In the genomic region with DNA sequence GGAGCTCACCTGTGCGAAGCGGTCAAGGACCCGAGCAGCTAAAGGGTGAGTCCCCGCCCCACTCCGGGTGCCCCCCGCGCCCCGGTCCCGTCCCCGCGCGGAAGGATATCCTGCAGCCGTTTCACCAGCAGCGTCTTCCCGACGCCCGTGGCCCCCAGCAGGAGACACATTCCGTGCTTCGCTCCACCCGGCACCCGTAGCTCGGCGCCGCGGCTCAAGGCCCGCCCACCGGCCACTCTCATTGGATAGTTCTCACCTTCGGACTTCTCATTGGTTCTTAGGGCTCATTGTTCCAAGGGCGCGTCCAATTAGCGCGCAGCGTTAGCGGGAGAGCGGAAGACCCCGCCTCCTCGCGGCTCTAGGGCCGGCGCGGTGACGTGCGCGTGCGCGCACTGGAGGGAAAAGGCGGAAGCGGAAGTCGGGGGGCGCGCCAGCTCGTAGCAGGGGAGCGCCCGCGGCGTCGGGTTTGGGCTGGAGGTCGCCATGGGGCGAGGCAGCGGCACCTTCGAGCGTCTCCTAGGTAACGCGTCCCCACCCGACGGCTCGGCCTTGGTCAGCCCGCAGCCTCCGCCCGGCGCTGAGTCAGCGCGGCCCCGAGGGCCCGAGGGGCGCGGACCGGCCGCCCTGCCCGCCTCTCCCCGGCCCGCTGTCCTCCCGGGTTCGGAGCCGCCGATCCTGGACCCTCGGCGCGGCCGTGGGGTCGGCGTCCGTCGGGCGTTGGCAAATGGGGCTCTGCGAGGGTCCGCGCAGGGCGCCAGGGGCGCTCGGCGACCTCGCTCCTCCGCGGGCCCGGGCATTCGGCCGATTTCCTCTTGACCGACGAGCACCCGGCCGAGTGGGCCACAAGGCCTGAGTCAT, we compare ENCODE assay signal across 8 cellular contexts. TPM values are rescaled to one million over a fixed set of nuclear protein-coding genes. Genes with fewer than 3 reads are reported as not detected.
DNase-seq lines count a peak whose midpoint lies in the region; ATAC-seq, FAIRE-seq and TF ChIP-seq lines count a peak whose summit lies in the region.

A gene with protein sequence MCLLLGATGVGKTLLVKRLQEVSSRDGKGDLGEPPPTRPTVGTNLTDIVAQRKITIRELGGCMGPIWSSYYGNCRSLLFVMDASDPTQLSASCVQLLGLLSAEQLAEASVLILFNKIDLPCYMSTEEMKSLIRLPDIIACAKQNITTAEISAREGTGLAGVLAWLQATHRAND (minus strand): TSS at position 214 of the 858 bp plus-strand sequence. CDS start 44 bp downstream, at position 170.
A gene with protein sequence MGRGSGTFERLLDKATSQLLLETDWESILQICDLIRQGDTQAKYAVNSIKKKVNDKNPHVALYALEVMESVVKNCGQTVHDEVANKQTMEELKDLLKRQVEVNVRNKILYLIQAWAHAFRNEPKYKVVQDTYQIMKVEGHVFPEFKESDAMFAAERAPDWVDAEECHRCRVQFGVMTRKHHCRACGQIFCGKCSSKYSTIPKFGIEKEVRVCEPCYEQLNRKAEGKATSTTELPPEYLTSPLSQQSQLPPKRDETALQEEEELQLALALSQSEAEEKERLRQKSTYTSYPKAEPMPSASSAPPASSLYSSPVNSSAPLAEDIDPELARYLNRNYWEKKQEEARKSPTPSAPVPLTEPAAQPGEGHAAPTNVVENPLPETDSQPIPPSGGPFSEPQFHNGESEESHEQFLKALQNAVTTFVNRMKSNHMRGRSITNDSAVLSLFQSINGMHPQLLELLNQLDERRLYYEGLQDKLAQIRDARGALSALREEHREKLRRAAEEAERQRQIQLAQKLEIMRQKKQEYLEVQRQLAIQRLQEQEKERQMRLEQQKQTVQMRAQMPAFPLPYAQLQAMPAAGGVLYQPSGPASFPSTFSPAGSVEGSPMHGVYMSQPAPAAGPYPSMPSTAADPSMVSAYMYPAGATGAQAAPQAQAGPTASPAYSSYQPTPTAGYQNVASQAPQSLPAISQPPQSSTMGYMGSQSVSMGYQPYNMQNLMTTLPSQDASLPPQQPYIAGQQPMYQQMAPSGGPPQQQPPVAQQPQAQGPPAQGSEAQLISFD (plus strand): TSS at position 428 of the 858 bp plus-strand sequence. CDS start 56 bp downstream, at position 484.

- H3K9me3 Mint-ChIP-seq in activated CD4-positive, alpha-beta T cell treated with anti-CD3 and anti-CD28 coated beads for 36 hours (ENCODE audit: low read depth): no peaks in the 10 kb centered on the region

- CTCF ChIA-PET in activated CD4-positive, alpha-beta T cell treated with anti-CD3 and anti-CD28 coated beads for 36 hours (lab: Charles Lee): interaction anchor here (1.0 to 1.5 kb wide), 4 partner anchors 10 to 25 kb away, joined by 3 to 5 read pairs (median 4); partner anchors contain the start of gene MRPL12

- peaks cover 11 to 23% of the 10 kb centered on the region in 2 donors for H3K4me1 ChIP-seq in kidney (ENCODE audit: control insufficient read depth in 1 of 2, insufficient read depth in 1 of 2, low read depth in 1 of 2, low read length in 2 of 2)

- peak; percentile 91 for FAIRE-seq in kidney (lab: Jason Lieb, UNC)

- TF ChIP-seq CTCF in choroid plexus epithelial cell (conservative IDR thresholded peaks at IDR 0.05; ENCODE audit: low read depth, low read length): no peak
- TF ChIP-seq CTCF in kidney (IDR thresholded peaks at IDR 0.05; ENCODE audit: borderline replicate concordance, extremely low read depth, insufficient read depth): no peak

- peaks cover 47% of the 10 kb centered on the region for H3K36me3 Mint-ChIP-seq in activated CD4-positive, alpha-beta T cell treated with anti-CD3 and anti-CD28 coated beads for 36 hours (ENCODE audit: low read depth)

- DNase-seq in Ammon's horn (ENCODE audit: low spot score): peak; percentile 97
- DNase-seq in GM19238 (ENCODE audit: insufficient read length, low spot score): peak; percentile 100
- DNase-seq in NCI-H524 (lab: John Stamatoyannopoulos, UW): peak; percentile 100
- DNase-seq in activated CD4-positive, alpha-beta T cell treated with anti-CD3 and anti-CD28 coated beads for 36 hours: peak; percentile 98
- peak; percentile 99 for DNase-seq in choroid plexus epithelial cell (ENCODE audit: low read depth)
- peak; percentile 99 for DNase-seq in kidney
- DNase-seq in stimulated activated CD4-positive, alpha-beta T cell treated with anti-CD3 and anti-CD28 coated beads, Interleukin-15, amount 100 ng/mL, for 24 hours: peak; percentile 98

- peak within 1 kb of the TSS; percentile 87 for H3K4me3 Mint-ChIP-seq in activated CD4-positive, alpha-beta T cell treated with anti-CD3 and anti-CD28 coated beads for 36 hours

- peak within 1 kb of the TSS; percentile 80 to 91 for H3K9ac ChIP-seq in kidney (ENCODE audit: low read length in 2 of 2)

- no peaks in the 10 kb centered on the region for H3K9me3 ChIP-seq in kidney (ENCODE audit: control insufficient read depth in 1 of 2, low read length in 2 of 2)

- H3K27me3 Mint-ChIP-seq in activated CD4-positive, alpha-beta T cell treated with anti-CD3 and anti-CD28 coated beads for 36 hours: no peaks in the 10 kb centered on the region

- POLR2A ChIA-PET in activated CD4-positive, alpha-beta T cell treated with anti-CD3 and anti-CD28 coated beads for 36 hours (lab: Charles Lee): interaction anchor here (0.6 to 4.0 kb wide), 5 partner anchors 8 to 48 kb away, joined by 3 to 24 read pairs (median 3); partner anchors contain the start of genes CCDC137, MRPL12 and OXLD1

- peaks cover 31% of the 10 kb centered on the region for H3K4me1 Mint-ChIP-seq in activated CD4-positive, alpha-beta T cell treated with anti-CD3 and anti-CD28 coated beads for 36 hours

- peak; percentile 92 for ATAC-seq in HG03442 (IDR thresholded peaks at IDR 0.05; ENCODE audit: unreplicated experiment)
- peak; percentile 98 for ATAC-seq in activated CD4-positive, alpha-beta T cell treated with anti-CD3 and anti-CD28 coated beads for 36 hours

- peak within 1 kb of the TSS; percentile 77 to 78 for H3K27ac ChIP-seq in kidney (ENCODE audit: low read depth in 2 of 2, low read length in 2 of 2)

- peaks cover 13 to 20% of the 10 kb centered on the region in 2 donors for H3K36me3 ChIP-seq in kidney (ENCODE audit: control insufficient read depth in 1 of 2, insufficient read depth in 2 of 2, low read length in 2 of 2)

- H3K4me3 ChIP-seq in choroid plexus epithelial cell (ENCODE audit: low read depth, low read length) (peak within 1 kb of the TSS; percentile 76), kidney (ENCODE audit: low read length in 2 of 2) (peak within 1 kb of the TSS; percentile 88 to 95)

- intact Hi-C loops in activated CD4-positive, alpha-beta T cell treated with anti-CD3 and anti-CD28 coated beads for 36 hours (cut with DNase I, micrococcal nuclease): loop anchor here (1.0 to 5.0 kb wide), 12 partner anchors 15 to 445 kb away; partner anchors contain the start of genes MRPL12 (in 2 of the 2), ACTG1 (in 1 of the 2), ASPSCR1 (in 1 of the 2) and CCDC137 (in 1 of the 2)
- intact Hi-C loops in kidney (cut with DNase I): no loop called here

- peak within 1 kb of the TSS; percentile 83 for H3K27ac Mint-ChIP-seq in activated CD4-positive, alpha-beta T cell treated with anti-CD3 and anti-CD28 coated beads for 36 hours

RNA-seq across cellular contexts. Expression of the first gene that starts in this region (rescaled TPM):
- 10 to 100 TPM; 39.0 to 39.1 TPM for total RNA-seq in activated CD4-positive, alpha-beta T cell treated with anti-CD3 and anti-CD28 coated beads for 36 hours
- total RNA-seq in kidney: 34.7 TPM
- polyA plus RNA-seq in kidney (ENCODE audit: insufficient read depth, low read depth, low replicate concordance): 76.1 TPM

RNA-seq across cellular contexts. Expression of the second gene that starts in this region (rescaled TPM):
- 100 to 1,000 TPM; 100 to 102 TPM for total RNA-seq in activated CD4-positive, alpha-beta T cell treated with anti-CD3 and anti-CD28 coated beads for 36 hours
- total RNA-seq in kidney: 95.3 TPM
- polyA plus RNA-seq in kidney (ENCODE audit: insufficient read depth, low read depth, low replicate concordance): 85.5 TPM

Comparison
In these comparisons a context has a peak if more than half of its experiments do, and no peak if none do; other contexts are left out.
1. Peak in every context shown above with its lines: DNase-seq, ATAC-seq, H3K4me3 ChIP-seq and H3K27ac ChIP-seq.